13 cellular contexts compared by ENCODE assay signal in genomic region chr14:68449565-68450295, GRCh38.
A peak's percentile ranks its signal among the peaks of the same experiment; 100 is the strongest.
DNase-seq lines count a peak whose midpoint lies in the region; ATAC-seq, FAIRE-seq and TF ChIP-seq lines count a peak whose summit lies in the region.
"Had no signal": no experiment of that assay in that cellular context is flagged by ENCODE, and none has a peak within 500 bp of the region (broad histone marks: within the 10 kb centered on the region; RNA-seq: fewer than 3 reads in every experiment).

No MANE protein-coding gene starts in this region.

- H3K36me3 ChIP-seq in transverse colon = no peaks in the 10 kb centered on the region

- H3K9me3 ChIP-seq in transverse colon = peaks cover 3 to 4% of the 10 kb centered on the region in 2 donors

- no peak overlapping the region for H3K4me3 Mint-ChIP-seq in mesothelial cell of epicardium

- peaks cover 12% of the 10 kb centered on the region for H3K9me3 Mint-ChIP-seq in mesothelial cell of epicardium

- H3K4me3 ChIP-seq in choroid plexus epithelial cell (ENCODE audit: low read depth, low read length) (no peak overlapping the region), transverse colon (no peak overlapping the region)
- H3K4me3 ChIP-seq: coronary artery, PC-9 had no signal

- intact Hi-C loops in transverse colon (cut with DNase I; ENCODE audit: low total_unique reads) = no loop called here

- no peak for TF ChIP-seq EP300 in transverse colon (IDR thresholded peaks at IDR 0.05; ENCODE audit: low read depth)

- H3K27ac ChIP-seq in transverse colon = peak overlapping the region; percentile 61 to 82 (median 70)
- H3K27ac ChIP-seq: foreskin keratinocyte, PC-9 had no signal

- peak overlapping the region; percentile 74 for H3K27ac Mint-ChIP-seq in mesothelial cell of epicardium

- no peaks in the 10 kb centered on the region for H3K27me3 Mint-ChIP-seq in mesothelial cell of epicardium (ENCODE audit: low read depth)

- peak; percentile 36 for FAIRE-seq in HTR-8/SVneo (lab: Jason Lieb, UNC)

- ATAC-seq in GM21825 (IDR thresholded peaks at IDR 0.05; ENCODE audit: unreplicated experiment) = no peak
- ATAC-seq: foreskin keratinocyte had no signal

- no peak for TF ChIP-seq POLR2A in transverse colon (IDR thresholded peaks at IDR 0.05)

- no peaks in the 10 kb centered on the region for H3K27me3 ChIP-seq in transverse colon
- H3K27me3 ChIP-seq: foreskin keratinocyte had no signal

- no peak for TF ChIP-seq CTCF in choroid plexus epithelial cell (conservative IDR thresholded peaks at IDR 0.05; ENCODE audit: low read depth, low read length)
- TF ChIP-seq CTCF in mesothelial cell of epicardium (IDR thresholded peaks at IDR 0.05; ENCODE audit: unreplicated experiment) = no peak
- TF ChIP-seq CTCF in transverse colon (IDR thresholded peaks at IDR 0.05) = no peak

- peaks cover 16% of the 10 kb centered on the region for H3K4me1 Mint-ChIP-seq in mesothelial cell of epicardium

- peaks cover 4 to 35% (median 7%) of the 10 kb centered on the region in 4 donors for H3K4me1 ChIP-seq in transverse colon
- H3K4me1 ChIP-seq: foreskin keratinocyte had no signal

- H3K36me3 Mint-ChIP-seq in mesothelial cell of epicardium = peaks cover 8% of the 10 kb centered on the region

- in situ Hi-C loops in transverse colon (cut with MboI; ENCODE audit: low pct_ligation_motif_present in 1 of 4, low pct_unique_long_range_greater_than_20kb in 1 of 4, low sequenced_read_pairs in 3 of 4) = no loop called here

- DNase-seq in HTR-8/SVneo (ENCODE audit: insufficient read length, low spot score) (no peak), choroid plexus epithelial cell (ENCODE audit: low read depth) (peak; percentile 29), mesothelial cell of epicardium (ENCODE audit: low spot score in 2 of 2, unreplicated experiment in 2 of 2) (no peak), transverse colon (no peak), GM19240 (ENCODE audit: insufficient read length, low spot score) (no peak), amniotic stem cell (lab: John Stamatoyannopoulos, UW) (no peak)
- DNase-seq: foreskin keratinocyte, KG1, NCI-H2029 treated with DMSO at 0.1 percent for 48 hours, nucleus accumbens, PC-9 had no signal

- 73 to 74% methylated on average over 5 of the region's 5 CpGs for WGBS in transverse colon (ENCODE audit: low coverage in 1 of 2), 2 donors
